ENCODE assay signal across 23 cellular contexts in the genomic region with DNA sequence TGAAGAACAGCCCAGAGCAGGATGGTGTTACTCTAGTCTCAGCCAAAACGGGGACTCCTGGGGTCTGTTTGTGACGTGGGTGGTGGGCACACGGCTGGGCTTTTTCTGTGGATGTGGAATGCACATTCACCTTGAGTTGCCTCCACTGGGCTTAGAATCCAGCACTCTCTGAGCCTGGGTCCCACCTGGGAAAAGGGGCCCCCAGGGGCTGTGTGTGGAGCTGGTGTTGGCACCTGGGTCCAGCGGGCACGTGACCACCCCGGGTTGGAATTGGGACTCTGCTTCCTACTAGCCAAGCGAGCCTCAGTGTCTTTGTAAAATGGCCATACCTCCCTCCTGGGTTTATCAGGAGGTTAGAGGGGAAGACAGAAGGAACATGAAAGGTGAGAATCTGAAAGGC. TPM values are rescaled to one million over a fixed set of nuclear protein-coding genes. Genes with fewer than 3 reads are reported as not detected.
DNase-seq lines count a peak whose midpoint lies in the region; ATAC-seq and TF ChIP-seq lines count a peak whose summit lies in the region.
"Had no signal": no experiment of that assay in that cellular context is flagged by ENCODE, and none has a peak within 500 bp of the region (broad histone marks: within the 10 kb centered on the region; RNA-seq: fewer than 3 reads in every experiment).

No MANE protein-coding gene starts in this region.

- no peaks in the 10 kb centered on the region for H3K9me3 Mint-ChIP-seq in H9
- H3K9me3 Mint-ChIP-seq in WTC11: no peaks in the 10 kb centered on the region
- H3K9me3 Mint-ChIP-seq in neural crest cell: no peaks in the 10 kb centered on the region
- H3K9me3 Mint-ChIP-seq: CD4-positive, alpha-beta T cell; CD8-positive, alpha-beta memory T cell had no signal

- no peak overlapping the region for H3K23ac ChIP-seq in H9 (ENCODE audit: insufficient read length, low read depth, low read length)

- no peak overlapping the region for H3K14ac ChIP-seq in H9 (ENCODE audit: insufficient read depth, low read length)

- H3K4me1 ChIP-seq in H9 (ENCODE audit: insufficient read depth, low read length): no peaks in the 10 kb centered on the region
- H3K4me1 ChIP-seq in upper lobe of left lung: peaks cover 0 to 9% (median 0%) of the 10 kb centered on the region in 4 donors
- H3K4me1 ChIP-seq: A549, BE2C had no signal

- peaks cover 10 to 84% (median 43%) of the 10 kb centered on the region in 4 donors for H3K36me3 ChIP-seq in upper lobe of left lung

- peaks cover 21 to 54% (median 52%) of the 10 kb centered on the region in 3 experiments; a peak in 6 of 7 replicates for H3K36me3 Mint-ChIP-seq in H9 (ENCODE audit: insufficient read depth in 1 of 3, low read depth in 3 of 3)
- peaks cover 35% of the 10 kb centered on the region for H3K36me3 Mint-ChIP-seq in WTC11
- H3K36me3 Mint-ChIP-seq in neural crest cell (ENCODE audit: low read depth): peaks cover 9% of the 10 kb centered on the region

- TF ChIP-seq POLR2A in upper lobe of left lung (IDR thresholded peaks at IDR 0.05): no peak

- POLR2A ChIA-PET in WTC11 (lab: Charles Lee): no interaction called here

- TF ChIP-seq CTCF in H9 (conservative IDR thresholded peaks at IDR 0.05) (no peak), WTC11 (IDR thresholded peaks at IDR 0.05) (no peak), neural crest cell (conservative IDR thresholded peaks at IDR 0.05) (no peak), upper lobe of left lung (IDR thresholded peaks at IDR 0.05) (no peak)

- H3K4me2 ChIP-seq in H9 (ENCODE audit: insufficient read depth, insufficient read length, low read length): no peak overlapping the region
- H3K4me2 ChIP-seq: A549; BLaER1 treated with 17β-estradiol and CSF1 and Interleukin-3, amounts not matched to agents 10 nM and 100 nM had no signal

- no peak overlapping the region for H2BK5ac ChIP-seq in H9 (ENCODE audit: insufficient read length, low read length)

- no peak overlapping the region for H3K9ac ChIP-seq in H9 (ENCODE audit: extremely low read depth, insufficient read length, low read length)
- H3K9ac ChIP-seq: BLaER1 treated with 17β-estradiol and CSF1 and Interleukin-3, amounts not matched to agents 10 nM and 100 nM had no signal

- no peak overlapping the region for H3K4me3 Mint-ChIP-seq in H9
- H3K4me3 Mint-ChIP-seq in WTC11: no peak overlapping the region
- no peak overlapping the region for H3K4me3 Mint-ChIP-seq in neural crest cell
- H3K4me3 Mint-ChIP-seq: CD4-positive, alpha-beta T cell; CD8-positive, alpha-beta memory T cell had no signal

- no peak overlapping the region for H3K18ac ChIP-seq in H9 (ENCODE audit: insufficient read length, low read depth, low read length)

- H3T11ph ChIP-seq in H9 (ENCODE audit: low read length): no peak overlapping the region

- no peaks in the 10 kb centered on the region for H3K23me2 ChIP-seq in H9 (ENCODE audit: insufficient read length, low read depth, low read length, poor library complexity, severe bottlenecking)

- no peaks in the 10 kb centered on the region for H3K79me2 ChIP-seq in H9 (ENCODE audit: insufficient read depth, low read length)

- no peak overlapping the region for H2BK12ac ChIP-seq in H9 (ENCODE audit: insufficient read length, low read depth, low read length)

- H3K4ac ChIP-seq in H9 (ENCODE audit: low read depth, low read length): no peak overlapping the region

- H3K79me1 ChIP-seq in H9 (ENCODE audit: insufficient read depth, low read depth, low read length, poor library complexity, severe bottlenecking): no peaks in the 10 kb centered on the region

- H2BK15ac ChIP-seq in H9 (ENCODE audit: low read depth, low read length): no peak overlapping the region

- peak overlapping the region; percentile 59 to 79 (median 71); a peak in 4 of 7 replicates for H3K27ac Mint-ChIP-seq in H9
- peak overlapping the region; percentile 55; the same call in 1 of the 2 replicates for H3K27ac Mint-ChIP-seq in WTC11
- peak overlapping the region; percentile 62 for H3K27ac Mint-ChIP-seq in neural crest cell (ENCODE audit: unreplicated experiment)
- H3K27ac Mint-ChIP-seq: CD14-positive monocyte; CD4-positive, alpha-beta T cell; CD8-positive, alpha-beta memory T cell had no signal

- H3K27me3 ChIP-seq in H9 (ENCODE audit: insufficient read depth, low read length): no peaks in the 10 kb centered on the region
- no peaks in the 10 kb centered on the region for H3K27me3 ChIP-seq in upper lobe of left lung
- H3K27me3 ChIP-seq: BE2C; BLaER1 treated with 17β-estradiol and CSF1 and Interleukin-3, amounts not matched to agents 10 nM and 100 nM had no signal

- ATAC-seq in WTC11: no peak
- ATAC-seq in upper lobe of left lung (ENCODE audit: low FRiP score in 2 of 2): no peak
- ATAC-seq in GM18517 (IDR thresholded peaks at IDR 0.05; ENCODE audit: unreplicated experiment): no peak
- ATAC-seq: A549, GM12878, HCT116 had no signal

- no peak overlapping the region for H4K91ac ChIP-seq in H9 (ENCODE audit: insufficient read length, low read depth, low read length)

- H4K20me1 ChIP-seq in H9 (ENCODE audit: control insufficient read depth, insufficient read depth, insufficient read length): no peaks in the 10 kb centered on the region

- H3K4me3 ChIP-seq in upper lobe of left lung: no peak overlapping the region
- H3K4me3 ChIP-seq: A549; BLaER1 treated with 17β-estradiol and CSF1 and Interleukin-3, amounts not matched to agents 10 nM and 100 nM; GM12878 had no signal

- TF ChIP-seq EP300 in upper lobe of left lung (IDR thresholded peaks at IDR 0.05): no peak

- H2BK20ac ChIP-seq in H9 (ENCODE audit: low read depth, low read length, poor library complexity, severe bottlenecking): no peak overlapping the region

- no peak overlapping the region for H2AFZ ChIP-seq in H9 (ENCODE audit: low read length)

- WGBS in H9 (ENCODE audit: extremely low coverage, insufficient read length, low lambda C conversion rate): no CpG with 5 or more reads among the region's 7 CpGs
- WGBS in upper lobe of left lung, 2 donors: 94 to 98% methylated on average over 7 of the region's 7 CpGs

- CTCF ChIA-PET in WTC11 (lab: Charles Lee): no interaction called here

- no peak overlapping the region for H4K5ac ChIP-seq in H9 (ENCODE audit: insufficient read length, low read depth, low read length)

- H3K9me3 ChIP-seq in H9 (ENCODE audit: control insufficient read depth, low read depth, low read length): no peaks in the 10 kb centered on the region
- H3K9me3 ChIP-seq in upper lobe of left lung: no peaks in the 10 kb centered on the region
- H3K9me3 ChIP-seq: A549; BE2C; BLaER1 treated with 17β-estradiol and CSF1 and Interleukin-3, amounts not matched to agents 10 nM and 100 nM had no signal

- no peak overlapping the region for H3K27ac ChIP-seq in H9 (ENCODE audit: insufficient read length, low read depth, low read length)
- H3K27ac ChIP-seq in upper lobe of left lung: peak overlapping the region in 1 of 4 donors; percentile 40
- H3K27ac ChIP-seq: A549; BLaER1 treated with 17β-estradiol and CSF1 and Interleukin-3, amounts not matched to agents 10 nM and 100 nM had no signal

- no peak overlapping the region for H4K8ac ChIP-seq in H9 (replicated peaks; ENCODE audit: insufficient read length, low read depth, low read length)

- DNase-seq in H9: no peak
- DNase-seq in WTC11 (ENCODE audit: low spot score): no peak
- DNase-seq in neural crest cell (ENCODE audit: low read depth, low spot score): no peak
- no peak for DNase-seq in upper lobe of left lung
- no peak for DNase-seq in ecto neural progenitor cell (ENCODE audit: low spot score)
- DNase-seq in NCI-H524 (lab: John Stamatoyannopoulos, UW): no peak
- DNase-seq: 8988T; ACHN; AML-193; BE2C; CD4-positive, alpha-beta T cell; CD8-positive, alpha-beta memory T cell; DMS 273 treated with DMSO at 0.1 percent for 48 hours; DMS79; GDM1; H7 had no signal

- H2BK120ac ChIP-seq in H9 (ENCODE audit: low read depth, low read length, poor library complexity, severe bottlenecking): no peak overlapping the region

- no peaks in the 10 kb centered on the region for H3K4me1 Mint-ChIP-seq in H9
- H3K4me1 Mint-ChIP-seq in WTC11: no peaks in the 10 kb centered on the region
- peaks cover 6% of the 10 kb centered on the region for H3K4me1 Mint-ChIP-seq in neural crest cell
- H3K4me1 Mint-ChIP-seq: CD8-positive, alpha-beta memory T cell had no signal

- H3K27me3 Mint-ChIP-seq in H9 (ENCODE audit: low read depth) (no peaks in the 10 kb centered on the region), WTC11 (ENCODE audit: low read depth) (no peaks in the 10 kb centered on the region), neural crest cell (ENCODE audit: low read depth) (no peaks in the 10 kb centered on the region)
- H3K27me3 Mint-ChIP-seq: CD4-positive, alpha-beta T cell; CD8-positive, alpha-beta memory T cell had no signal

- no peak overlapping the region for H3K56ac ChIP-seq in H9 (ENCODE audit: insufficient read length, low read depth, low read length)

- no peak overlapping the region for H2AK5ac ChIP-seq in H9 (ENCODE audit: insufficient read length, low read length)

TF ChIP-seq in WTC11, 78 proteins besides CTCF, POLR2A, EP300 and RAD21:
- TF ChIP-seq CBFB (CRISPR knock-in tag; IDR thresholded peaks at IDR 0.05; ENCODE audit: low read depth): no peak
- no peak for TF ChIP-seq SMAD3 (CRISPR knock-in tag; IDR thresholded peaks at IDR 0.05; ENCODE audit: borderline replicate concordance)
- TF ChIP-seq ELF4 (CRISPR knock-in tag; IDR thresholded peaks at IDR 0.05; ENCODE audit: low read depth): no peak

RNA-seq across cellular contexts. Expression of gene F2RL3, which starts 29.2 kb away (rescaled TPM):
- total RNA-seq in H9 (2021): not detected in 2 replicates
- 0.11 to 0.14 TPM in 2 of 3 replicates, not detected in the other for total RNA-seq in WTC11 (2021)
- not detected in 2 replicates for total RNA-seq in neural crest cell
- 100 to 1,000 TPM in 1 of 6 donors, 10 to 100 TPM in 4, 1 to 10 TPM in 1; 7.3 to 130 (median 23.2) TPM for total RNA-seq in upper lobe of left lung
- total RNA-seq: CD4-positive, alpha-beta T cell; CD8-positive, alpha-beta memory T cell; H1; H7 had no signal

RNA-seq across cellular contexts. Expression of gene SIN3B, which starts 30.4 kb away (rescaled TPM):
- 72.5 and 72.7 TPM in 2 replicates for total RNA-seq in H9 (2021)
- total RNA-seq in WTC11 (2021): 76.8 to 87.7 TPM (median 80.0 TPM) in 3 replicates
- total RNA-seq in neural crest cell: 59.9 and 64.4 TPM in 2 replicates
- 100 to 1,000 TPM in 2 of 6 donors, 10 to 100 TPM in 4; 38.2 to 385 (median 63.5) TPM for total RNA-seq in upper lobe of left lung
